8 cellular contexts compared by ENCODE assay signal in the genomic region with DNA sequence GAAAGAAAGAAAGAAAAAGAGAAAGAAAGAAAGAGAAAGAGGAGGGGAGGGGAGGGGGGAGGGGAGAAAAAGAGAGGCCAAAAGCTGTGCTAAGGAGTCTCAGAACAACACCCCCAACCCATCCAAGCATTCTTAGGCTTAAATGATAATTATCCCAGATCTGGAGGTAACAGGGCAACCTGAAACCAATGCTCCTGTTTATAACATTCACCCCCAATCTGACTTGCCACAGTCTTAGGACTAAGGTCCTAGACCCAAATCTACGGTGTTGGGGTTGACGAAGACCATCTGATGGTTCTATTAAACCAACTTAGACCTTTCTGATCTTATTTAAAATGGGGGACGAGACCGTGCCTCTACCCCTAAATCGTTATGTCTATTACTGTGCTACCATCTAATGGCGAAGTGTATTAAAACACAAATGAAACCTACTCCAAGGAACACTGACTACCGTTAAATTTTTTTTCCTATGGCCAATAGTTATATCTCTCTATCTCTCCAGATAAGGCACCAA.
DNase-seq lines count a peak whose midpoint lies in the region; ATAC-seq and TF ChIP-seq lines count a peak whose summit lies in the region.

No MANE protein-coding gene starts in this region.

- TF ChIP-seq CTCF in HFF-Myc (IDR thresholded peaks at IDR 0.05; ENCODE audit: low read depth, low read length, missing control alignments), result peak; percentile 14

- H3K27ac Mint-ChIP-seq in naive B cell (no peak overlapping the region), immature natural killer cell (no peak overlapping the region)

- peak; percentile 80 for DNase-seq in AG20443 (ENCODE audit: low spot score)
- DNase-seq in HFF-Myc (ENCODE audit: extremely low read depth, low read depth), result no peak
- peak; percentile 91 for DNase-seq in OCI-M1 (lab: John Stamatoyannopoulos, UW)
- DNase-seq in epidermal melanocyte (ENCODE audit: insufficient read length, low spot score), result peak; percentile 75
- peak; percentile 4 for DNase-seq in naive B cell
- no peak for DNase-seq in immature natural killer cell

- ATAC-seq in naive B cell (ENCODE audit: low read depth in 2 of 2) (peak in 1 of 2 donors; percentile 44), GM18867 (IDR thresholded peaks at IDR 0.05; ENCODE audit: unreplicated experiment) (no peak), HG03457 (IDR thresholded peaks at IDR 0.05; ENCODE audit: unreplicated experiment) (no peak)

- H3K36me3 Mint-ChIP-seq in naive B cell (no peaks in the 10 kb centered on the region), immature natural killer cell (no peaks in the 10 kb centered on the region)

- H3K4me3 Mint-ChIP-seq in naive B cell (no peak overlapping the region), immature natural killer cell (no peak overlapping the region)

- peaks cover 4 to 6% (median 4%) of the 10 kb centered on the region in 3 donors for H3K4me1 Mint-ChIP-seq in naive B cell
- no peaks in the 10 kb centered on the region for H3K4me1 Mint-ChIP-seq in immature natural killer cell

- H3K4me3 ChIP-seq in HFF-Myc (replicated peaks; ENCODE audit: low read depth, low read length), result peak overlapping the region; percentile 24; the same call in 1 of the 2 replicates

- H3K27me3 Mint-ChIP-seq in naive B cell, result peaks cover 38 to 56% (median 50%) of the 10 kb centered on the region in 3 donors
- peaks cover 9 to 10% (median 10%) of the 10 kb centered on the region in 3 donors for H3K27me3 Mint-ChIP-seq in immature natural killer cell (ENCODE audit: low read depth in 3 of 3)

- no peaks in the 10 kb centered on the region for H3K9me3 Mint-ChIP-seq in naive B cell
- peaks cover 0 to 3% (median 0%) of the 10 kb centered on the region in 6 donors for H3K9me3 Mint-ChIP-seq in immature natural killer cell

Comparison
In these comparisons a context has a peak if more than half of its experiments do, and no peak if none do; other contexts are left out.
1. DNase-seq: peak in AG20443 (single experiment), OCI-M1 (single experiment), epidermal melanocyte (single experiment) and naive B cell (single experiment); none in HFF-Myc (single experiment) and immature natural killer cell (0 of 3).